In genomic region chr3:139540686-139541085, GRCh38 we compare ENCODE assay signal across 15 cellular contexts. TPM values are rescaled to one million over a fixed set of nuclear protein-coding genes. Genes with fewer than 3 reads are reported as not detected.
A peak's percentile ranks its signal among the peaks of the same experiment; 100 is the strongest.
DNase-seq lines count a peak whose midpoint lies in the region; ATAC-seq, FAIRE-seq and TF ChIP-seq lines count a peak whose summit lies in the region.
"Had no signal": no experiment of that assay in that cellular context is flagged by ENCODE, and none has a peak within 500 bp of the region (broad histone marks: within the 10 kb centered on the region; RNA-seq: fewer than 3 reads in every experiment).

No MANE protein-coding gene starts in this region.

- H3K27ac ChIP-seq in BLaER1 treated with 17β-estradiol and CSF1 and Interleukin-3, amounts not matched to agents 10 nM and 100 nM: no peak overlapping the region
- no peak overlapping the region for H3K27ac ChIP-seq in HEK293 (ENCODE audit: extremely low read depth, low read depth, low read length)
- H3K27ac ChIP-seq in astrocyte (ENCODE audit: low read depth, low read length): peak overlapping the region; percentile 95
- H3K27ac ChIP-seq in right lobe of liver: peak overlapping the region in 1 of 3 donors; percentile 80
- H3K27ac ChIP-seq: HL-60 had no signal

- no peak for TF ChIP-seq POLR2A in right lobe of liver (IDR thresholded peaks at IDR 0.05)

- WGBS in right lobe of liver (ENCODE audit: insufficient coverage, low coverage, low lambda C conversion rate, missing lambda C conversion rate): 45% methylated on average over 3 of the region's 3 CpGs

- peaks cover 24 to 40% (median 30%) of the 10 kb centered on the region in 11 experiments for H3K27me3 ChIP-seq in BLaER1 treated with 17β-estradiol and CSF1 and Interleukin-3, amounts not matched to agents 10 nM and 100 nM
- H3K27me3 ChIP-seq in astrocyte (ENCODE audit: insufficient read depth, low read length) (no peaks in the 10 kb centered on the region), right lobe of liver (no peaks in the 10 kb centered on the region)

- no peaks in the 10 kb centered on the region for H3K9me3 ChIP-seq in BLaER1 treated with 17β-estradiol and CSF1 and Interleukin-3, amounts not matched to agents 10 nM and 100 nM (replicated peaks in 1 of 11)
- H3K9me3 ChIP-seq in HEK293 (ENCODE audit: control insufficient read depth, insufficient read depth, low read depth, low read length): no peaks in the 10 kb centered on the region
- no peaks in the 10 kb centered on the region for H3K9me3 ChIP-seq in astrocyte (ENCODE audit: insufficient read depth, low read depth, low read length)
- no peaks in the 10 kb centered on the region for H3K9me3 ChIP-seq in right lobe of liver
- H3K9me3 ChIP-seq: stomach had no signal

- no peak overlapping the region for H3K4me3 ChIP-seq in BLaER1 treated with 17β-estradiol and CSF1 and Interleukin-3, amounts not matched to agents 10 nM and 100 nM
- H3K4me3 ChIP-seq in HEK293 (ENCODE audit: low read depth, low read length) (no peak overlapping the region), astrocyte (ENCODE audit: insufficient read depth, low read depth, low read length) (peak overlapping the region; percentile 77), right lobe of liver (peak overlapping the region in 2 of 3 donors; percentile 66 to 67)

- H3K9ac ChIP-seq in BLaER1 treated with 17β-estradiol and CSF1 and Interleukin-3, amounts not matched to agents 10 nM and 100 nM: no peak overlapping the region
- peak overlapping the region; percentile 96 for H3K9ac ChIP-seq in astrocyte (ENCODE audit: low read length)

- peaks cover 63% of the 10 kb centered on the region for H3K79me2 ChIP-seq in astrocyte (ENCODE audit: insufficient read depth, low read length)

- no peak for ATAC-seq in right lobe of liver

- H3K4me1 ChIP-seq in BLaER1 treated with 17β-estradiol and CSF1 and Interleukin-3, amounts not matched to agents 10 nM and 100 nM: peaks cover 13 to 27% (median 20%) of the 10 kb centered on the region in 10 experiments; a peak in 19 of 20 replicates
- H3K4me1 ChIP-seq in HEK293 (ENCODE audit: control insufficient read depth, insufficient read depth, low read length) (peaks cover 7% of the 10 kb centered on the region; the same call in 1 of the 2 replicates), astrocyte (ENCODE audit: insufficient read depth, low read length) (peaks cover 44% of the 10 kb centered on the region), right lobe of liver (peaks cover 0 to 7% (median 3%) of the 10 kb centered on the region in 4 donors)

- no peak for TF ChIP-seq CTCF in HEK293 (tag by site-specific recombination; IDR thresholded peaks at IDR 0.05)
- no peak for TF ChIP-seq CTCF in astrocyte (IDR thresholded peaks at IDR 0.05; ENCODE audit: insufficient read depth, low read depth, low read length)
- no peak for TF ChIP-seq CTCF in right lobe of liver (IDR thresholded peaks at IDR 0.05)

- H3K9me3 Mint-ChIP-seq in astrocyte (ENCODE audit: unreplicated experiment): peaks cover 19% of the 10 kb centered on the region
- no peaks in the 10 kb centered on the region for H3K9me3 Mint-ChIP-seq in activated CD4-positive, alpha-beta T cell treated with anti-CD3 and anti-CD28 coated beads, Interleukin-2, amount 10 ng/mL, durations not matched to agents 24 days and 14 days
- peaks cover 0 to 5% (median 0%) of the 10 kb centered on the region in 6 donors for H3K9me3 Mint-ChIP-seq in immature natural killer cell

- intact Hi-C loops in right lobe of liver (cut with DNase I): no loop called here
- intact Hi-C loops in activated CD4-positive, alpha-beta T cell treated with anti-CD3 and anti-CD28 coated beads, Interleukin-2, amount 10 ng/mL, durations not matched to agents 24 days and 14 days (cut with micrococcal nuclease): no loop called here

- no peak overlapping the region for H3K27ac Mint-ChIP-seq in astrocyte (ENCODE audit: unreplicated experiment)
- no peak overlapping the region for H3K27ac Mint-ChIP-seq in activated CD4-positive, alpha-beta T cell treated with anti-CD3 and anti-CD28 coated beads, Interleukin-2, amount 10 ng/mL, durations not matched to agents 24 days and 14 days
- H3K27ac Mint-ChIP-seq in immature natural killer cell: no peak overlapping the region

- peak overlapping the region; percentile 82 to 99 (median 95) for H3K4me2 ChIP-seq in BLaER1 treated with 17β-estradiol and CSF1 and Interleukin-3, amounts not matched to agents 10 nM and 100 nM
- peak overlapping the region; percentile 95 for H3K4me2 ChIP-seq in astrocyte (ENCODE audit: low read length)

- POLR2A ChIA-PET in HEK293 (lab: Yijun Ruan, JAX): no interaction called here

- H4K20me1 ChIP-seq in BLaER1 treated with 17β-estradiol and CSF1 and Interleukin-3, amounts not matched to agents 10 nM and 100 nM: no peaks in the 10 kb centered on the region
- H4K20me1 ChIP-seq in astrocyte (ENCODE audit: insufficient read depth, low read length): no peaks in the 10 kb centered on the region

- peaks cover 14% of the 10 kb centered on the region for H3K4me1 Mint-ChIP-seq in astrocyte (ENCODE audit: low read depth, unreplicated experiment)
- peaks cover 8% of the 10 kb centered on the region for H3K4me1 Mint-ChIP-seq in activated CD4-positive, alpha-beta T cell treated with anti-CD3 and anti-CD28 coated beads, Interleukin-2, amount 10 ng/mL, durations not matched to agents 24 days and 14 days
- peaks cover 0 to 5% of the 10 kb centered on the region in 2 donors for H3K4me1 Mint-ChIP-seq in immature natural killer cell

- H2AFZ ChIP-seq in astrocyte (ENCODE audit: low read depth, low read length): no peak overlapping the region

- DNase-seq in astrocyte (ENCODE audit: low read depth) (no peak), right lobe of liver (no peak), LoVo (ENCODE audit: low spot score) (no peak), germinal center (ENCODE audit: low spot score) (no peak), immature natural killer cell (no peak)
- no peak for DNase-seq in activated CD4-positive, alpha-beta T cell treated with anti-CD3 and anti-CD28 coated beads, Interleukin-2, amount 10 ng/mL, durations not matched to agents 24 days and 14 days
- DNase-seq: activated effector memory CD4-positive, alpha-beta T cell treated with anti-CD3 and anti-CD28 coated beads, Interleukin-2, amount 50 U/mL, for 16 hours; NCI-H2029 treated with DMSO at 0.1 percent for 48 hours; stomach had no signal

- peak overlapping the region; percentile 71 for H3K4me3 Mint-ChIP-seq in astrocyte (ENCODE audit: unreplicated experiment)
- no peak overlapping the region for H3K4me3 Mint-ChIP-seq in activated CD4-positive, alpha-beta T cell treated with anti-CD3 and anti-CD28 coated beads, Interleukin-2, amount 10 ng/mL, durations not matched to agents 24 days and 14 days
- no peak overlapping the region for H3K4me3 Mint-ChIP-seq in immature natural killer cell

- H3K27me3 Mint-ChIP-seq in astrocyte (ENCODE audit: low read depth, unreplicated experiment) (peaks cover 8% of the 10 kb centered on the region), immature natural killer cell (ENCODE audit: low read depth in 3 of 3) (peaks cover 0 to 13% (median 12%) of the 10 kb centered on the region in 3 donors)
- peaks cover 43% of the 10 kb centered on the region for H3K27me3 Mint-ChIP-seq in activated CD4-positive, alpha-beta T cell treated with anti-CD3 and anti-CD28 coated beads, Interleukin-2, amount 10 ng/mL, durations not matched to agents 24 days and 14 days

- H3K36me3 ChIP-seq in BLaER1 treated with 17β-estradiol and CSF1 and Interleukin-3, amounts not matched to agents 10 nM and 100 nM: no peaks in the 10 kb centered on the region
- H3K36me3 ChIP-seq in HEK293 (ENCODE audit: control insufficient read depth in 2 of 2, insufficient read depth in 1 of 2, low read length in 2 of 2): no peaks in the 10 kb centered on the region
- peaks cover 14% of the 10 kb centered on the region for H3K36me3 ChIP-seq in astrocyte (ENCODE audit: insufficient read depth, low read length)
- no peaks in the 10 kb centered on the region for H3K36me3 ChIP-seq in right lobe of liver
- H3K36me3 ChIP-seq: stomach had no signal

- no peak for FAIRE-seq in astrocyte (lab: Jason Lieb, UNC)
- FAIRE-seq: D721Med, endothelial cell of umbilical vein, GM12892 had no signal

- H3K36me3 Mint-ChIP-seq in astrocyte (ENCODE audit: low read depth, unreplicated experiment) (peaks cover 12% of the 10 kb centered on the region), immature natural killer cell (no peaks in the 10 kb centered on the region)
- H3K36me3 Mint-ChIP-seq in activated CD4-positive, alpha-beta T cell treated with anti-CD3 and anti-CD28 coated beads, Interleukin-2, amount 10 ng/mL, durations not matched to agents 24 days and 14 days (ENCODE audit: low read depth): no peaks in the 10 kb centered on the region

- CTCF ChIA-PET in HEK293 (lab: Yijun Ruan, JAX): interaction anchor here (0.9 kb wide), 1 partner anchor 113 kb away, joined by 3 read pairs; no protein-coding TSS in a partner anchor

TF ChIP-seq in HEK293, 187 proteins besides CTCF, POLR2A, EP300 and RAD21 (continues in another document):
- TF ChIP-seq ZNF248 (tag by site-specific recombination; IDR thresholded peaks at IDR 0.05) (no peak), ELK4 (IDR thresholded peaks at IDR 0.05; ENCODE audit: borderline replicate concordance, low read depth, low read length) (no peak), ZNF580 (tag by site-specific recombination; IDR thresholded peaks at IDR 0.05) (no peak), ZNF549 (tag by site-specific recombination; IDR thresholded peaks at IDR 0.05) (no peak)

RNA-seq across cellular contexts. Expression of gene RBP1, which starts 1.1 kb away (rescaled TPM):
- total RNA-seq in astrocyte: 19.2 and 27.8 TPM in 2 replicates
- total RNA-seq in right lobe of liver: 10 to 100 TPM; 24.1 to 53.1 (median 37.9) TPM
- total RNA-seq in activated CD4-positive, alpha-beta T cell treated with anti-CD3 and anti-CD28 coated beads, Interleukin-2, amount 10 ng/mL, durations not matched to agents 24 days and 14 days: not detected in 2 replicates
- polyA plus RNA-seq in immature natural killer cell: not detected

Comparison
In these comparisons a context has a peak if more than half of its experiments do, and no peak if none do; other contexts are left out.
1. H3K4me3 ChIP-seq: peak in astrocyte (single experiment) and right lobe of liver (2 of 3); none in BLaER1 treated with 17β-estradiol and CSF1 and Interleukin-3, amounts not matched to agents 10 nM and 100 nM (0 of 10) and HEK293 (single experiment).
2. RNA of gene RBP1, which starts 1.1 kb away (total RNA-seq): 24.1 to 53.1 TPM in right lobe of liver and 19.2 to 27.8 TPM in astrocyte; not detected in activated CD4-positive, alpha-beta T cell treated with anti-CD3 and anti-CD28 coated beads, Interleukin-2, amount 10 ng/mL, durations not matched to agents 24 days and 14 days; every median in the first group is over 10 times any median in the second.